In genomic region chr12:49097381-49097780, GRCh38 we compare ENCODE assay signal across 17 cellular contexts. TPM values are rescaled to one million over a fixed set of nuclear protein-coding genes. Genes with fewer than 3 reads are reported as not detected.
DNase-seq lines count a peak whose midpoint lies in the region; ATAC-seq, FAIRE-seq and TF ChIP-seq lines count a peak whose summit lies in the region.
"Had no signal": no experiment of that assay in that cellular context is flagged by ENCODE, and none has a peak within 500 bp of the region (broad histone marks: within the 10 kb centered on the region; RNA-seq: fewer than 3 reads in every experiment).

No MANE protein-coding gene starts in this region.

- TF ChIP-seq POLR2A in HepG2 (IDR thresholded peaks at IDR 0.05; ENCODE audit: insufficient read depth in 1 of 2, low read depth in 2 of 2, low read length in 2 of 2) (no peak), right lobe of liver (IDR thresholded peaks at IDR 0.05) (no peak), tibial nerve (IDR thresholded peaks at IDR 0.05) (no peak)

- H3K9ac ChIP-seq in HepG2 (ENCODE audit: insufficient read depth, low read depth, low read length), result no peak overlapping the region

- peaks cover 30% of the 10 kb centered on the region for H3K27me3 Mint-ChIP-seq in neural crest cell (ENCODE audit: low read depth)

- H3K9me3 ChIP-seq in HepG2 (ENCODE audit: low read length) (no peaks in the 10 kb centered on the region), right lobe of liver (no peaks in the 10 kb centered on the region), tibial nerve (no peaks in the 10 kb centered on the region)
- H3K9me3 ChIP-seq: A549 had no signal

- no peak for TF ChIP-seq EP300 in HepG2 (IDR thresholded peaks at IDR 0.05; ENCODE audit: low read depth in 2 of 2, low read length in 2 of 2)
- no peak for TF ChIP-seq EP300 in HepG2 (CRISPR knock-in tag; IDR thresholded peaks at IDR 0.05; ENCODE audit: borderline replicate concordance)
- TF ChIP-seq EP300 in tibial nerve (IDR thresholded peaks at IDR 0.05), result no peak

- H3K4me1 ChIP-seq in HepG2 (ENCODE audit: insufficient read depth, low read length) (peaks cover 17% of the 10 kb centered on the region), right lobe of liver (peaks cover 0 to 11% (median 0%) of the 10 kb centered on the region in 4 donors), tibial nerve (peaks cover 0 to 43% (median 16%) of the 10 kb centered on the region in 4 donors)

- peak overlapping the region; percentile 67 for H3K4me3 Mint-ChIP-seq in neural crest cell
- H3K4me3 Mint-ChIP-seq: CD8-positive, alpha-beta T cell; H9 had no signal

- intact Hi-C loops in HepG2 (cut with micrococcal nuclease; ENCODE audit: unreplicated experiment), result no loop called here
- intact Hi-C loops in right lobe of liver (cut with DNase I), result no loop called here

- H4K20me1 ChIP-seq in HepG2 (ENCODE audit: insufficient read depth, low read length), result peaks cover 5% of the 10 kb centered on the region; the same call in 1 of the 2 replicates

- no TSS peak for BruUV-seq in HepG2 (replicated peaks; lab: Mats Ljungman, UMichigan)

- FAIRE-seq in HepG2 (lab: Jason Lieb, UNC), result no peak
- FAIRE-seq: A549 had no signal

- H3K4me3 ChIP-seq in HepG2 (replicated peaks in 1 of 3; ENCODE audit: insufficient read depth in 1 of 3, low read depth in 2 of 3, low read length in 3 of 3) (no peak overlapping the region), right lobe of liver (no peak overlapping the region), tibial nerve (no peak overlapping the region)
- H3K4me3 ChIP-seq: A549 had no signal

- no peak overlapping the region for H2AFZ ChIP-seq in HepG2 (ENCODE audit: low read length)

- H3K4me2 ChIP-seq in HepG2 (ENCODE audit: low read depth, low read length), result no peak overlapping the region
- H3K4me2 ChIP-seq: A549 had no signal

- TF ChIP-seq RAD21 in HepG2 (CRISPR knock-in tag; IDR thresholded peaks at IDR 0.05), result no peak

- WGBS in HepG2 (ENCODE audit: low lambda C conversion rate), result no CpG with 5 or more reads among the region's 3 CpGs
- whole genome bisulfite sequencing in right lobe of liver (ENCODE audit: insufficient coverage, low coverage, low lambda C conversion rate, missing lambda C conversion rate), result no CpG with 5 or more reads among the region's 3 CpGs
- 49 to 72% methylated on average over 3 of the region's 3 CpGs for WGBS in tibial nerve, 2 donors

- POLR2A ChIA-PET in HepG2 (lab: Yijun Ruan, JAX), result no interaction called here

- peaks cover 31% of the 10 kb centered on the region for H3K4me1 Mint-ChIP-seq in neural crest cell

- H3K27ac Mint-ChIP-seq in neural crest cell (ENCODE audit: unreplicated experiment), result no peak overlapping the region
- H3K27ac Mint-ChIP-seq: CD8-positive, alpha-beta T cell had no signal

- no peak for ATAC-seq in HepG2
- ATAC-seq in right lobe of liver, result no peak
- no peak for ATAC-seq in GM21737 (IDR thresholded peaks at IDR 0.05; ENCODE audit: unreplicated experiment)

- TF ChIP-seq CTCF in HepG2 (CRISPR knock-in tag; IDR thresholded peaks at IDR 0.05) (no peak), right lobe of liver (IDR thresholded peaks at IDR 0.05) (no peak), neural crest cell (conservative IDR thresholded peaks at IDR 0.05) (no peak), tibial nerve (IDR thresholded peaks at IDR 0.05) (no peak)

- no peaks in the 10 kb centered on the region for H3K9me3 Mint-ChIP-seq in neural crest cell
- H3K9me3 Mint-ChIP-seq: CD8-positive, alpha-beta T cell; H9 had no signal

- H3K27ac ChIP-seq in HepG2 (ENCODE audit: extremely low read length, insufficient read depth, low read length), result no peak overlapping the region
- H3K27ac ChIP-seq in right lobe of liver, result no peak overlapping the region
- peak overlapping the region in 3 of 4 donors; percentile 11 to 74 (median 56) for H3K27ac ChIP-seq in tibial nerve
- H3K27ac ChIP-seq: 22Rv1, A549, C4-2B had no signal

- DNase-seq in HepG2 (ENCODE audit: low spot score), result no peak
- DNase-seq in right lobe of liver, result no peak
- DNase-seq in cerebellum (ENCODE audit: low spot score), result peak; percentile 49
- no peak for DNase-seq in neural crest cell (ENCODE audit: low read depth, low spot score)
- no peak for DNase-seq in tibial nerve (ENCODE audit: low spot score in 2 of 2)
- DNase-seq in NCI-H2081 treated with DMSO at 0.1 percent for 48 hours (lab: John Stamatoyannopoulos, UW), result no peak
- no peak for DNase-seq in NCI-H1417 treated with DMSO at 0.1 percent for 48 hours (lab: John Stamatoyannopoulos, UW)
- DNase-seq: DMS79 treated with DMSO at 0.1 percent for 48 hours, GOT3 had no signal

- no peaks in the 10 kb centered on the region for H3K79me2 ChIP-seq in HepG2 (ENCODE audit: insufficient read depth, low read length)

- CTCF ChIA-PET in HepG2 (lab: Yijun Ruan, JAX; ENCODE audit: low intra/inter-chr PET ratio, low total read pairs), result interaction anchor here (1.3 kb wide), 1 partner anchor 34 kb away, joined by 9 read pairs; no protein-coding TSS in a partner anchor

- in situ Hi-C loops in HepG2 (cut with HindIII; ENCODE audit: extremely low pct_ligation_motif_present, low pct_unique_long_range_greater_than_20kb), result no loop called here

- peaks cover 5% of the 10 kb centered on the region for H3K36me3 Mint-ChIP-seq in neural crest cell (ENCODE audit: low read depth)

- H3K36me3 ChIP-seq in HepG2 (replicated peaks in 1 of 2; ENCODE audit: control insufficient read depth in 1 of 2, insufficient read depth in 2 of 2, low read length in 2 of 2), result peaks cover 5 to 28% of the 10 kb centered on the region in 2 experiments; a peak in 4 of 5 replicates
- peaks cover 0 to 41% (median 21%) of the 10 kb centered on the region in 4 donors for H3K36me3 ChIP-seq in right lobe of liver
- peaks cover 5 to 65% (median 7%) of the 10 kb centered on the region in 3 donors for H3K36me3 ChIP-seq in tibial nerve

- H3K27me3 ChIP-seq in HepG2 (ENCODE audit: control insufficient read depth in 1 of 2, insufficient read depth in 2 of 2, low read length in 2 of 2) (peaks cover 5 to 26% of the 10 kb centered on the region in 2 experiments; a peak in 4 of 5 replicates), right lobe of liver (peaks cover 0 to 4% of the 10 kb centered on the region in 2 donors), tibial nerve (peaks cover 0 to 17% of the 10 kb centered on the region in 2 donors)

RNA-seq across cellular contexts. Expression of gene DHH, which starts 2.8 kb away (rescaled TPM):
- total RNA-seq in HepG2 (2016; rRNA removed; fragmentation: Illumina TruSeq; extraction: Trizol), result not detected in 2 replicates
- total RNA-seq in HepG2 (2016; cell fraction: cytosol; rRNA removed; fragmentation: Illumina TruSeq; extraction: Trizol; ENCODE audit: low read depth), result not detected in 2 replicates
- total RNA-seq in HepG2 (2016; cell fraction: insoluble cytoplasmic fraction; rRNA removed; fragmentation: Illumina TruSeq; extraction: Trizol), result not detected in 2 replicates
- not detected in 2 replicates for total RNA-seq in HepG2 (2016; cell fraction: membrane; rRNA removed; fragmentation: Illumina TruSeq; extraction: Trizol)
- not detected in 2 replicates for total RNA-seq in HepG2 (2016; cell fraction: nucleus; rRNA removed; fragmentation: Illumina TruSeq; extraction: Trizol)
- not detected in 2 replicates for polyA plus RNA-seq in HepG2 (2011; rRNA removed)
- polyA plus RNA-seq in HepG2 (2011; cell fraction: cytosol; rRNA removed), result not detected in 2 replicates
- polyA plus RNA-seq in HepG2 (2011; cell fraction: nucleus; rRNA removed), result 0.03 and 0.10 TPM in 2 replicates
- not detected in 2 replicates for polyA plus RNA-seq in HepG2 (2012)
- not detected in 2 replicates for polyA plus RNA-seq in HepG2 (2016; cell fraction: cytosol; fragmentation: Illumina TruSeq; extraction: Trizol; ENCODE audit: low read depth)
- polyA plus RNA-seq in HepG2 (2016; cell fraction: insoluble cytoplasmic fraction; fragmentation: Illumina TruSeq; extraction: Trizol; ENCODE audit: low read depth), result not detected in 2 replicates
- polyA plus RNA-seq in HepG2 (2016; cell fraction: membrane; fragmentation: Illumina TruSeq; extraction: Trizol; ENCODE audit: low read depth), result not detected in 2 replicates
- not detected in 2 replicates for polyA plus RNA-seq in HepG2 (2016; cell fraction: nucleus; fragmentation: Illumina TruSeq; extraction: Trizol; ENCODE audit: insufficient read depth, low read depth)
- 0.07 TPM in 1 of 2 replicates, not detected in the other for polyA minus RNA-seq in HepG2 (2011; rRNA and poly(A)+ RNA removed; ENCODE audit: low replicate concordance)
- polyA minus RNA-seq in HepG2 (2011; cell fraction: cytosol; rRNA and poly(A)+ RNA removed), result not detected in 2 replicates
- 0.12 TPM in 1 of 2 replicates, not detected in the other for polyA minus RNA-seq in HepG2 (2011; cell fraction: nucleus; rRNA and poly(A)+ RNA removed)
- total RNA-seq in right lobe of liver, result under 1 TPM in 3 of 6 experiments, not detected in 3; 0.04 to 0.13 (median 0.07) TPM
- 0.54 TPM for total RNA-seq in cerebellum
- total RNA-seq in neural crest cell, result 1.5 TPM in 2 replicates
- total RNA-seq in tibial nerve, result 10 to 100 TPM; 55.5 to 94.7 (median 60.1) TPM
- total RNA-seq: Calu3 had no signal
- polyA plus RNA-seq: A549, BJ had no signal

RNA-seq across cellular contexts. Expression of gene LMBR1L, which starts 13.3 kb away (rescaled TPM):
- total RNA-seq in HepG2 (2016; rRNA removed; fragmentation: Illumina TruSeq; extraction: Trizol), result 7.3 and 12.2 TPM in 2 replicates
- total RNA-seq in HepG2 (2016; cell fraction: cytosol; rRNA removed; fragmentation: Illumina TruSeq; extraction: Trizol; ENCODE audit: low read depth), result 9.1 and 9.7 TPM in 2 replicates
- 5.5 and 14.0 TPM in 2 replicates for total RNA-seq in HepG2 (2016; cell fraction: insoluble cytoplasmic fraction; rRNA removed; fragmentation: Illumina TruSeq; extraction: Trizol)
- total RNA-seq in HepG2 (2016; cell fraction: membrane; rRNA removed; fragmentation: Illumina TruSeq; extraction: Trizol), result 8.8 and 9.7 TPM in 2 replicates
- 21.8 and 27.5 TPM in 2 replicates for total RNA-seq in HepG2 (2016; cell fraction: nucleus; rRNA removed; fragmentation: Illumina TruSeq; extraction: Trizol)
- polyA plus RNA-seq in HepG2 (2011; rRNA removed), result 65.9 and 79.6 TPM in 2 replicates
- polyA plus RNA-seq in HepG2 (2011; cell fraction: cytosol; rRNA removed), result 25.4 and 26.4 TPM in 2 replicates
- polyA plus RNA-seq in HepG2 (2011; cell fraction: nucleus; rRNA removed), result 362 and 407 TPM in 2 replicates
- 51.5 and 57.5 TPM in 2 replicates for polyA plus RNA-seq in HepG2 (2012)
- 2.1 and 2.4 TPM in 2 replicates for polyA plus RNA-seq in HepG2 (2016; cell fraction: cytosol; fragmentation: Illumina TruSeq; extraction: Trizol; ENCODE audit: low read depth)
- 4.7 TPM in 2 replicates for polyA plus RNA-seq in HepG2 (2016; cell fraction: insoluble cytoplasmic fraction; fragmentation: Illumina TruSeq; extraction: Trizol; ENCODE audit: low read depth)
- 5.1 and 8.4 TPM in 2 replicates for polyA plus RNA-seq in HepG2 (2016; cell fraction: membrane; fragmentation: Illumina TruSeq; extraction: Trizol; ENCODE audit: low read depth)
- polyA plus RNA-seq in HepG2 (2016; cell fraction: nucleus; fragmentation: Illumina TruSeq; extraction: Trizol; ENCODE audit: insufficient read depth, low read depth), result 41.9 and 51.4 TPM in 2 replicates
- 29.1 and 80.1 TPM in 2 replicates for polyA minus RNA-seq in HepG2 (2011; rRNA and poly(A)+ RNA removed; ENCODE audit: low replicate concordance)
- polyA minus RNA-seq in HepG2 (2011; cell fraction: cytosol; rRNA and poly(A)+ RNA removed), result 14.6 and 15.4 TPM in 2 replicates
- polyA minus RNA-seq in HepG2 (2011; cell fraction: nucleus; rRNA and poly(A)+ RNA removed), result 87.2 and 109 TPM in 2 replicates
- total RNA-seq in right lobe of liver, result 10 to 100 TPM; 12.2 to 34.5 (median 16.3) TPM
- total RNA-seq in cerebellum, result 79.4 TPM
- total RNA-seq in neural crest cell, result 101 TPM in 2 replicates
- total RNA-seq in tibial nerve, result 10 to 100 TPM; 50.3 to 97.5 (median 73.0) TPM

RNA-seq across cellular contexts. Expression of gene RHEBL1, which starts 27.6 kb away (rescaled TPM):
- 1.4 and 1.6 TPM in 2 replicates for total RNA-seq in HepG2 (2016; rRNA removed; fragmentation: Illumina TruSeq; extraction: Trizol)
- 0.71 and 0.79 TPM in 2 replicates for total RNA-seq in HepG2 (2016; cell fraction: cytosol; rRNA removed; fragmentation: Illumina TruSeq; extraction: Trizol; ENCODE audit: low read depth)
- total RNA-seq in HepG2 (2016; cell fraction: insoluble cytoplasmic fraction; rRNA removed; fragmentation: Illumina TruSeq; extraction: Trizol), result 1.5 and 1.9 TPM in 2 replicates
- total RNA-seq in HepG2 (2016; cell fraction: membrane; rRNA removed; fragmentation: Illumina TruSeq; extraction: Trizol), result 0.62 and 1.0 TPM in 2 replicates
- 0.75 and 1.0 TPM in 2 replicates for total RNA-seq in HepG2 (2016; cell fraction: nucleus; rRNA removed; fragmentation: Illumina TruSeq; extraction: Trizol)
- polyA plus RNA-seq in HepG2 (2011; rRNA removed), result 2.5 and 2.9 TPM in 2 replicates
- polyA plus RNA-seq in HepG2 (2011; cell fraction: cytosol; rRNA removed), result 2.7 and 2.8 TPM in 2 replicates
- 2.0 and 2.7 TPM in 2 replicates for polyA plus RNA-seq in HepG2 (2011; cell fraction: nucleus; rRNA removed)
- 2.3 and 3.2 TPM in 2 replicates for polyA plus RNA-seq in HepG2 (2012)
- 0.21 and 0.42 TPM in 2 replicates for polyA plus RNA-seq in HepG2 (2016; cell fraction: cytosol; fragmentation: Illumina TruSeq; extraction: Trizol; ENCODE audit: low read depth)
- 1.2 and 1.3 TPM in 2 replicates for polyA plus RNA-seq in HepG2 (2016; cell fraction: insoluble cytoplasmic fraction; fragmentation: Illumina TruSeq; extraction: Trizol; ENCODE audit: low read depth)
- 0.52 and 0.79 TPM in 2 replicates for polyA plus RNA-seq in HepG2 (2016; cell fraction: membrane; fragmentation: Illumina TruSeq; extraction: Trizol; ENCODE audit: low read depth)
- 1.3 and 1.8 TPM in 2 replicates for polyA plus RNA-seq in HepG2 (2016; cell fraction: nucleus; fragmentation: Illumina TruSeq; extraction: Trizol; ENCODE audit: insufficient read depth, low read depth)
- 4.3 TPM in 2 replicates for polyA minus RNA-seq in HepG2 (2011; rRNA and poly(A)+ RNA removed; ENCODE audit: low replicate concordance)
- polyA minus RNA-seq in HepG2 (2011; cell fraction: cytosol; rRNA and poly(A)+ RNA removed), result 0.88 and 0.89 TPM in 2 replicates
- 0.62 and 0.90 TPM in 2 replicates for polyA minus RNA-seq in HepG2 (2011; cell fraction: nucleus; rRNA and poly(A)+ RNA removed)
- under 1 TPM in 5 of 6 experiments, not detected in 1; 0.17 to 0.60 (median 0.43) TPM for total RNA-seq in right lobe of liver
- 0.91 TPM for total RNA-seq in cerebellum
- 1.2 and 2.1 TPM in 2 replicates for total RNA-seq in neural crest cell
- total RNA-seq in tibial nerve, result 1 to 10 TPM in 2 of 4 donors, not detected in 2; 1.1 to 4.3 TPM

RNA-seq across cellular contexts. Expression of gene TUBA1B, which starts 33.8 kb away (rescaled TPM):
- 1,275 and 1,742 TPM in 2 replicates for total RNA-seq in HepG2 (2016; rRNA removed; fragmentation: Illumina TruSeq; extraction: Trizol)
- total RNA-seq in HepG2 (2016; cell fraction: cytosol; rRNA removed; fragmentation: Illumina TruSeq; extraction: Trizol; ENCODE audit: low read depth), result 206 and 211 TPM in 2 replicates
- 1,254 and 1,746 TPM in 2 replicates for total RNA-seq in HepG2 (2016; cell fraction: insoluble cytoplasmic fraction; rRNA removed; fragmentation: Illumina TruSeq; extraction: Trizol)
- total RNA-seq in HepG2 (2016; cell fraction: membrane; rRNA removed; fragmentation: Illumina TruSeq; extraction: Trizol), result 303 and 313 TPM in 2 replicates
- total RNA-seq in HepG2 (2016; cell fraction: nucleus; rRNA removed; fragmentation: Illumina TruSeq; extraction: Trizol), result 412 and 422 TPM in 2 replicates
- polyA plus RNA-seq in HepG2 (2011; rRNA removed), result 1,008 and 1,353 TPM in 2 replicates
- polyA plus RNA-seq in HepG2 (2011; cell fraction: cytosol; rRNA removed), result 1,199 and 1,413 TPM in 2 replicates
- 271 and 295 TPM in 2 replicates for polyA plus RNA-seq in HepG2 (2011; cell fraction: nucleus; rRNA removed)
- polyA plus RNA-seq in HepG2 (2012), result 414 and 527 TPM in 2 replicates
- 236 and 258 TPM in 2 replicates for polyA plus RNA-seq in HepG2 (2016; cell fraction: cytosol; fragmentation: Illumina TruSeq; extraction: Trizol; ENCODE audit: low read depth)
- polyA plus RNA-seq in HepG2 (2016; cell fraction: insoluble cytoplasmic fraction; fragmentation: Illumina TruSeq; extraction: Trizol; ENCODE audit: low read depth), result 2,014 and 2,064 TPM in 2 replicates
- polyA plus RNA-seq in HepG2 (2016; cell fraction: membrane; fragmentation: Illumina TruSeq; extraction: Trizol; ENCODE audit: low read depth), result 268 and 293 TPM in 2 replicates
- 567 and 603 TPM in 2 replicates for polyA plus RNA-seq in HepG2 (2016; cell fraction: nucleus; fragmentation: Illumina TruSeq; extraction: Trizol; ENCODE audit: insufficient read depth, low read depth)
- 2,124 and 7,641 TPM in 2 replicates for polyA minus RNA-seq in HepG2 (2011; rRNA and poly(A)+ RNA removed; ENCODE audit: low replicate concordance)
- polyA minus RNA-seq in HepG2 (2011; cell fraction: cytosol; rRNA and poly(A)+ RNA removed), result 381 and 450 TPM in 2 replicates
- polyA minus RNA-seq in HepG2 (2011; cell fraction: nucleus; rRNA and poly(A)+ RNA removed), result 183 and 194 TPM in 2 replicates
- 100 to 1,000 TPM in 5 of 6 experiments, 10 to 100 TPM in 1; 90.3 to 370 (median 174) TPM for total RNA-seq in right lobe of liver
- 671 TPM for total RNA-seq in cerebellum
- total RNA-seq in neural crest cell, result 3,094 and 3,153 TPM in 2 replicates
- total RNA-seq in tibial nerve, result 100 to 1,000 TPM; 516 to 967 (median 709) TPM

RNA-seq across cellular contexts. Expression of gene KMT2D, which starts 36.8 kb away (rescaled TPM):
- total RNA-seq in HepG2 (2016; rRNA removed; fragmentation: Illumina TruSeq; extraction: Trizol) (10.4 and 25.7 TPM in 2 replicates), right lobe of liver (10 to 100 TPM; 28.6 to 35.4 (median 33.3) TPM), cerebellum (32.8 TPM), neural crest cell (99.8 and 107 TPM in 2 replicates), tibial nerve (100 to 1,000 TPM in 1 of 4 donors, 10 to 100 TPM in 3; 53.5 to 102 (median 76.9) TPM)
- total RNA-seq in HepG2 (2016; cell fraction: cytosol; rRNA removed; fragmentation: Illumina TruSeq; extraction: Trizol; ENCODE audit: low read depth), result 3.8 and 5.1 TPM in 2 replicates
- total RNA-seq in HepG2 (2016; cell fraction: insoluble cytoplasmic fraction; rRNA removed; fragmentation: Illumina TruSeq; extraction: Trizol), result 9.4 and 20.2 TPM in 2 replicates
- total RNA-seq in HepG2 (2016; cell fraction: membrane; rRNA removed; fragmentation: Illumina TruSeq; extraction: Trizol), result 7.5 and 9.1 TPM in 2 replicates
- total RNA-seq in HepG2 (2016; cell fraction: nucleus; rRNA removed; fragmentation: Illumina TruSeq; extraction: Trizol), result 25.5 and 28.3 TPM in 2 replicates
- polyA plus RNA-seq in HepG2 (2011; rRNA removed), result 8.1 and 8.2 TPM in 2 replicates
- polyA plus RNA-seq in HepG2 (2011; cell fraction: cytosol; rRNA removed), result 5.0 and 6.5 TPM in 2 replicates
- 41.1 and 48.4 TPM in 2 replicates for polyA plus RNA-seq in HepG2 (2011; cell fraction: nucleus; rRNA removed)
- 20.0 and 20.6 TPM in 2 replicates for polyA plus RNA-seq in HepG2 (2012)
- polyA plus RNA-seq in HepG2 (2016; cell fraction: cytosol; fragmentation: Illumina TruSeq; extraction: Trizol; ENCODE audit: low read depth), result 0.52 and 0.66 TPM in 2 replicates
- polyA plus RNA-seq in HepG2 (2016; cell fraction: insoluble cytoplasmic fraction; fragmentation: Illumina TruSeq; extraction: Trizol; ENCODE audit: low read depth), result 18.4 and 23.1 TPM in 2 replicates
- 1.3 and 2.4 TPM in 2 replicates for polyA plus RNA-seq in HepG2 (2016; cell fraction: membrane; fragmentation: Illumina TruSeq; extraction: Trizol; ENCODE audit: low read depth)
- 78.2 and 102 TPM in 2 replicates for polyA plus RNA-seq in HepG2 (2016; cell fraction: nucleus; fragmentation: Illumina TruSeq; extraction: Trizol; ENCODE audit: insufficient read depth, low read depth)
- 12.2 and 28.0 TPM in 2 replicates for polyA minus RNA-seq in HepG2 (2011; rRNA and poly(A)+ RNA removed; ENCODE audit: low replicate concordance)
- polyA minus RNA-seq in HepG2 (2011; cell fraction: cytosol; rRNA and poly(A)+ RNA removed), result 19.4 and 23.5 TPM in 2 replicates
- 32.2 and 33.3 TPM in 2 replicates for polyA minus RNA-seq in HepG2 (2011; cell fraction: nucleus; rRNA and poly(A)+ RNA removed)

Comparison
In these comparisons a context has a peak if more than half of its experiments do, and no peak if none do; other contexts are left out.
1. H3K27ac ChIP-seq: peak in tibial nerve (3 of 4); none in HepG2 (single experiment) and right lobe of liver (0 of 3).
2. RNA of gene DHH, which starts 2.8 kb away (total RNA-seq): 55.5 to 94.7 TPM in tibial nerve; 1.5 TPM in neural crest cell, 0.54 TPM in cerebellum (single experiment), 0.04 to 0.13 TPM in right lobe of liver and not detected in HepG2; every median in the first group is over 10 times any median in the second.